In genomic region chr6:73649783-73650182, GRCh38 we compare ENCODE assay signal across 17 cellular contexts. TPM values are rescaled to one million over a fixed set of nuclear protein-coding genes. Genes with fewer than 3 reads are reported as not detected.
DNase-seq lines count a peak whose midpoint lies in the region; ATAC-seq and TF ChIP-seq lines count a peak whose summit lies in the region.
"Had no signal": no experiment of that assay in that cellular context is flagged by ENCODE, and none has a peak within 500 bp of the region (broad histone marks: within the 10 kb centered on the region; RNA-seq: fewer than 3 reads in every experiment).

No MANE protein-coding gene starts in this region.

- CTCF ChIA-PET in HCT116 (lab: Charles Lee), result no interaction called here

- peaks cover 4% of the 10 kb centered on the region for H3K36me3 Mint-ChIP-seq in activated naive CD8-positive, alpha-beta T cell treated with anti-CD3 and anti-CD28 coated beads, Interleukin-2, amount 50 U/mL, for 24 hours (ENCODE audit: low read depth)
- peaks cover 3% of the 10 kb centered on the region for H3K36me3 Mint-ChIP-seq in neural crest cell (ENCODE audit: low read depth)
- H3K36me3 Mint-ChIP-seq in nephron progenitor cell (ENCODE audit: low read depth), result peaks cover 4% of the 10 kb centered on the region

- H3K79me2 ChIP-seq in HCT116 (ENCODE audit: insufficient read depth, low read length) (peaks cover 20% of the 10 kb centered on the region), trophoblast cell (ENCODE audit: control insufficient read depth, insufficient read depth, low read length, poor library complexity) (peaks cover 3% of the 10 kb centered on the region)

- H3K27ac ChIP-seq in C4-2B (peak overlapping the region; percentile 56), HCT116 (ENCODE audit: low read depth, low read length) (peak overlapping the region; percentile 67; the same call in 1 of the 2 replicates), trophoblast cell (ENCODE audit: low read depth, low read length) (no peak overlapping the region)
- H3K27ac ChIP-seq: GM23248, HL-60 had no signal

- H2BK12ac ChIP-seq in trophoblast cell (ENCODE audit: low read length), result no peak overlapping the region

- TF ChIP-seq POLR2A in HCT116 (IDR thresholded peaks at IDR 0.05; ENCODE audit: borderline replicate concordance, extremely low read depth, insufficient read depth, insufficient read length), result no peak

- intact Hi-C loops in HCT116 (cut with micrococcal nuclease), result loop anchor here (5.0 to 10.0 kb wide), 2 partner anchors 67 to 365 kb away; no protein-coding TSS in a partner anchor

- H3K4me2 ChIP-seq in HCT116 (ENCODE audit: low read length) (peak overlapping the region; percentile 51), trophoblast cell (ENCODE audit: low read length) (no peak overlapping the region)

- no peak overlapping the region for H4K91ac ChIP-seq in trophoblast cell (ENCODE audit: low read depth, low read length)

- H3K4ac ChIP-seq in trophoblast cell (ENCODE audit: low read depth, low read length), result no peak overlapping the region

- no peak overlapping the region for H3K4me3 Mint-ChIP-seq in activated naive CD8-positive, alpha-beta T cell treated with anti-CD3 and anti-CD28 coated beads, Interleukin-2, amount 50 U/mL, for 24 hours
- peak overlapping the region; percentile 53 for H3K4me3 Mint-ChIP-seq in neural crest cell
- no peak overlapping the region for H3K4me3 Mint-ChIP-seq in nephron progenitor cell

- H3K14ac ChIP-seq in trophoblast cell (ENCODE audit: low read length), result no peak overlapping the region

- ATAC-seq in HCT116, result no peak
- no peak for ATAC-seq in activated naive CD8-positive, alpha-beta T cell treated with anti-CD3 and anti-CD28 coated beads, Interleukin-2, amount 50 U/mL, for 24 hours

- WGBS in trophoblast cell (ENCODE audit: extremely low coverage, insufficient coverage, insufficient read length), result no CpG with 5 or more reads among the region's 4 CpGs

- H3K9me2 ChIP-seq in HCT116 (ENCODE audit: insufficient read depth), result no peaks in the 10 kb centered on the region

- BruUV-seq in HCT116 (replicated peaks; lab: Mats Ljungman, UMichigan), result no TSS peak

- no peak overlapping the region for H4K8ac ChIP-seq in trophoblast cell (ENCODE audit: low read depth, low read length)

- peaks cover 27% of the 10 kb centered on the region for H3K4me1 Mint-ChIP-seq in activated naive CD8-positive, alpha-beta T cell treated with anti-CD3 and anti-CD28 coated beads, Interleukin-2, amount 50 U/mL, for 24 hours
- H3K4me1 Mint-ChIP-seq in neural crest cell (peaks cover 39% of the 10 kb centered on the region), nephron progenitor cell (peaks cover 25% of the 10 kb centered on the region)

- H3K36me3 ChIP-seq in HCT116 (ENCODE audit: control insufficient read depth in 1 of 2, insufficient read depth in 2 of 2, low read length in 2 of 2) (no peaks in the 10 kb centered on the region), trophoblast cell (ENCODE audit: control insufficient read depth in 1 of 2, insufficient read depth in 2 of 2, low read length in 2 of 2) (no peaks in the 10 kb centered on the region)
- H3K36me3 ChIP-seq: BE2C, HAP-1 had no signal

- H3K9me3 Mint-ChIP-seq in activated naive CD8-positive, alpha-beta T cell treated with anti-CD3 and anti-CD28 coated beads, Interleukin-2, amount 50 U/mL, for 24 hours, result no peaks in the 10 kb centered on the region
- no peaks in the 10 kb centered on the region for H3K9me3 Mint-ChIP-seq in neural crest cell
- H3K9me3 Mint-ChIP-seq in nephron progenitor cell, result no peaks in the 10 kb centered on the region
- H3K9me3 Mint-ChIP-seq: CD4-positive, alpha-beta memory T cell had no signal

- no peaks in the 10 kb centered on the region for H4K20me1 ChIP-seq in HCT116 (ENCODE audit: insufficient read depth)

- no peak overlapping the region for H3K18ac ChIP-seq in trophoblast cell (ENCODE audit: low read length)

- no peaks in the 10 kb centered on the region for H3K27me3 Mint-ChIP-seq in activated naive CD8-positive, alpha-beta T cell treated with anti-CD3 and anti-CD28 coated beads, Interleukin-2, amount 50 U/mL, for 24 hours
- H3K27me3 Mint-ChIP-seq in neural crest cell (ENCODE audit: low read depth), result no peaks in the 10 kb centered on the region
- peaks cover 10% of the 10 kb centered on the region for H3K27me3 Mint-ChIP-seq in nephron progenitor cell (ENCODE audit: low read depth, poor library complexity)
- H3K27me3 Mint-ChIP-seq: CD4-positive, alpha-beta memory T cell had no signal

- no peak overlapping the region for H2BK120ac ChIP-seq in trophoblast cell (ENCODE audit: insufficient read depth, low read length, poor library complexity)

- POLR2A ChIA-PET in HCT116 (lab: Charles Lee), result interaction anchor here (1.6 kb wide), 1 partner anchor 128 kb away, joined by 5 read pairs; no protein-coding TSS in a partner anchor

- H3K9me3 ChIP-seq in HCT116 (ENCODE audit: control insufficient read depth in 1 of 2, insufficient read depth in 1 of 2, low read depth in 1 of 2, low read length in 2 of 2) (no peaks in the 10 kb centered on the region), trophoblast cell (ENCODE audit: insufficient read depth, low read depth, low read length) (no peaks in the 10 kb centered on the region)
- H3K9me3 ChIP-seq: BE2C, HAP-1 had no signal

- no peak for DNase-seq in HCT116 (ENCODE audit: low read depth, low spot score)
- DNase-seq in activated naive CD8-positive, alpha-beta T cell treated with anti-CD3 and anti-CD28 coated beads, Interleukin-2, amount 50 U/mL, for 24 hours, result no peak
- no peak for DNase-seq in neural crest cell (ENCODE audit: low read depth, low spot score)
- DNase-seq in trophoblast cell, result no peak
- no peak for DNase-seq in Ammon's horn (ENCODE audit: low spot score)
- no peak for DNase-seq in SIG-M5 (lab: John Stamatoyannopoulos, UW)
- no peak for DNase-seq in nephron progenitor cell
- DNase-seq: BE2C; C1 segment of cervical spinal cord; CD4-positive, alpha-beta memory T cell; DMS153; DMS79; GF-D8; GM23248 had no signal

- no peak overlapping the region for H3K23ac ChIP-seq in trophoblast cell (ENCODE audit: low read length)

- H2AFZ ChIP-seq in HCT116 (ENCODE audit: low read depth, low read length, poor library complexity, severe bottlenecking) (no peak overlapping the region), trophoblast cell (ENCODE audit: insufficient read depth, low read length, poor library complexity) (no peak overlapping the region)
- H2AFZ ChIP-seq: GM23248 had no signal

- TF ChIP-seq RAD21 in HCT116 (IDR thresholded peaks at IDR 0.05; ENCODE audit: low read depth), result no peak

- peak overlapping the region; percentile 2 for H3K27ac Mint-ChIP-seq in activated naive CD8-positive, alpha-beta T cell treated with anti-CD3 and anti-CD28 coated beads, Interleukin-2, amount 50 U/mL, for 24 hours
- H3K27ac Mint-ChIP-seq in neural crest cell (ENCODE audit: unreplicated experiment), result peak overlapping the region; percentile 88
- no peak overlapping the region for H3K27ac Mint-ChIP-seq in nephron progenitor cell
- H3K27ac Mint-ChIP-seq: CD4-positive, alpha-beta memory T cell had no signal

- no peak overlapping the region for H2AK5ac ChIP-seq in trophoblast cell (ENCODE audit: low read length)

- H3K27me3 ChIP-seq in HCT116 (ENCODE audit: insufficient read depth, low read length), result no peaks in the 10 kb centered on the region
- H3K27me3 ChIP-seq in trophoblast cell (ENCODE audit: insufficient read depth, low read length), result no peaks in the 10 kb centered on the region
- H3K27me3 ChIP-seq: BE2C had no signal

- H3K9ac ChIP-seq in HCT116 (ENCODE audit: low read length) (peak overlapping the region; percentile 32), trophoblast cell (ENCODE audit: low read length) (no peak overlapping the region)
- H3K9ac ChIP-seq: GM23248 had no signal

- no peak overlapping the region for H4K12ac ChIP-seq in trophoblast cell (ENCODE audit: low read depth, low read length)

- TF ChIP-seq CTCF in C4-2B (conservative IDR thresholded peaks at IDR 0.05), result no peak
- TF ChIP-seq CTCF in HCT116 (IDR thresholded peaks at IDR 0.05 in 2 of 3, conservative IDR thresholded peaks at IDR 0.05 in 1 of 3; ENCODE audit: borderline replicate concordance in 1 of 3, insufficient read depth in 1 of 3, low read depth in 2 of 3, low read length in 2 of 3), result no peak
- no peak for TF ChIP-seq CTCF in neural crest cell (conservative IDR thresholded peaks at IDR 0.05)
- no peak for TF ChIP-seq CTCF in nephron progenitor cell (IDR thresholded peaks at IDR 0.05)

- H3K4me1 ChIP-seq in HCT116 (ENCODE audit: control insufficient read depth in 1 of 2, insufficient read depth in 2 of 2, low read length in 2 of 2), result peaks cover 43 to 49% of the 10 kb centered on the region in 2 experiments
- peaks cover 0 to under 1% of the 10 kb centered on the region in 2 experiments for H3K4me1 ChIP-seq in trophoblast cell (ENCODE audit: control insufficient read depth in 1 of 2, insufficient read depth in 2 of 2, low read length in 2 of 2)
- H3K4me1 ChIP-seq: BE2C had no signal

- H2BK5ac ChIP-seq in trophoblast cell (ENCODE audit: low read depth, low read length, poor library complexity), result no peak overlapping the region

- RAD21 ChIA-PET in HCT116 (lab: Charles Lee; ENCODE audit: low non-redundant PET in 1 of 2, low total read pairs in 2 of 2, uncharacterized antibody in 2 of 2, unreplicated experiment in 2 of 2), result no interaction called here

- H3K4me3 ChIP-seq in HCT116 (replicated peaks in 1 of 2; ENCODE audit: low read depth in 1 of 2, low read length in 2 of 2) (no peak overlapping the region), trophoblast cell (ENCODE audit: low read depth, low read length) (no peak overlapping the region)
- H3K4me3 ChIP-seq: GM23248, HAP-1 had no signal

- peaks cover 5% of the 10 kb centered on the region for H3K79me1 ChIP-seq in trophoblast cell (ENCODE audit: low read length)

TF ChIP-seq in HCT116, 20 proteins besides CTCF, POLR2A, EP300 and RAD21 (continues in another document):
- no peak for TF ChIP-seq JUND (IDR thresholded peaks at IDR 0.05)
- TF ChIP-seq SP1 (IDR thresholded peaks at IDR 0.05; ENCODE audit: low read depth), result no peak

RNA-seq across cellular contexts. Expression of gene SLC17A5, which starts 4.0 kb away (rescaled TPM):
- total RNA-seq in HCT116 (2021; ENCODE audit: unreplicated experiment) (17.0 TPM), neural crest cell (10.7 and 10.8 TPM in 2 replicates)
- polyA plus RNA-seq in HCT116 (2012), result 8.7 and 9.6 TPM in 2 replicates
- polyA plus RNA-seq in trophoblast cell (2013), result 10.5 and 11.0 TPM in 2 replicates

RNA-seq across cellular contexts. Expression of gene CD109, which starts 46.2 kb away (rescaled TPM):
- 42.1 TPM for total RNA-seq in HCT116 (2021; ENCODE audit: unreplicated experiment)
- polyA plus RNA-seq in HCT116 (2012), result 7.5 and 10.2 TPM in 2 replicates
- total RNA-seq in neural crest cell, result 0.73 and 0.84 TPM in 2 replicates
- 0.31 and 0.33 TPM in 2 replicates for polyA plus RNA-seq in trophoblast cell (2013)

Comparison
In these comparisons a context has a peak if more than half of its experiments do, and no peak if none do; other contexts are left out.
1. RNA of gene CD109, which starts 46.2 kb away (total RNA-seq): 42.1 TPM in HCT116 (single experiment); 0.73 to 0.84 TPM in neural crest cell; every median in the first group is over 10 times any median in the second.